In genomic region chr2:218291318-218291933, GRCh38 we compare ENCODE assay signal across 8 cellular contexts. TPM values are rescaled to one million over a fixed set of nuclear protein-coding genes. Genes with fewer than 3 reads are reported as not detected.
DNase-seq lines count a peak whose midpoint lies in the region; ATAC-seq and TF ChIP-seq lines count a peak whose summit lies in the region.

No MANE protein-coding gene starts in this region.

- WGBS in trophoblast cell (ENCODE audit: extremely low coverage, insufficient coverage, insufficient read length): no CpG with 5 or more reads among the region's 8 CpGs

- peak overlapping the region; percentile 46 for H2BK12ac ChIP-seq in trophoblast cell (ENCODE audit: low read length)

- peak overlapping the region; percentile 86 for H2AK5ac ChIP-seq in trophoblast cell (ENCODE audit: low read length)

- peak overlapping the region; percentile 81 for H2BK5ac ChIP-seq in trophoblast cell (ENCODE audit: low read depth, low read length, poor library complexity)

- H4K12ac ChIP-seq in trophoblast cell (ENCODE audit: low read depth, low read length): no peak overlapping the region

- peak overlapping the region; percentile 79 for H3K4me3 ChIP-seq in GM12875 (ENCODE audit: low read depth, low read length)
- peak overlapping the region; percentile 89 for H3K4me3 ChIP-seq in fibroblast of villous mesenchyme (ENCODE audit: low read depth, low read length)
- H3K4me3 ChIP-seq in trophoblast cell (ENCODE audit: low read depth, low read length): peak overlapping the region; percentile 11

- H3K9me3 ChIP-seq in trophoblast cell (ENCODE audit: insufficient read depth, low read depth, low read length): no peaks in the 10 kb centered on the region

- H4K8ac ChIP-seq in trophoblast cell (ENCODE audit: low read depth, low read length): peak overlapping the region; percentile 47

- no peak overlapping the region for H2AFZ ChIP-seq in trophoblast cell (ENCODE audit: insufficient read depth, low read length, poor library complexity)

- H3K18ac ChIP-seq in trophoblast cell (ENCODE audit: low read length): peak overlapping the region; percentile 88

- peaks cover 22% of the 10 kb centered on the region for H3K79me2 ChIP-seq in trophoblast cell (ENCODE audit: control insufficient read depth, insufficient read depth, low read length, poor library complexity)

- peak overlapping the region; percentile 83 for H4K91ac ChIP-seq in trophoblast cell (ENCODE audit: low read depth, low read length)

- no peak for ATAC-seq in HG02970 (IDR thresholded peaks at IDR 0.05; ENCODE audit: low FRiP score, unreplicated experiment)

- DNase-seq in UCSD-AML1 (lab: John Stamatoyannopoulos, UW; ENCODE audit: unreplicated experiment) (peak; percentile 67), fibroblast of villous mesenchyme (ENCODE audit: low read depth) (peak; percentile 61), trophoblast cell (no peak), HuH-7.5 (ENCODE audit: low spot score) (no peak), NCI-H524 (lab: John Stamatoyannopoulos, UW) (no peak), SHP77 treated with DMSO at 0.1 percent for 48 hours (lab: John Stamatoyannopoulos, UW) (no peak)

- H3K23ac ChIP-seq in trophoblast cell (ENCODE audit: low read length): no peak overlapping the region

- peak overlapping the region; percentile 54 for H3K27ac ChIP-seq in trophoblast cell (ENCODE audit: low read depth, low read length)

- peak overlapping the region; percentile 71 for H3K4me2 ChIP-seq in trophoblast cell (ENCODE audit: low read length)

- H3K9ac ChIP-seq in trophoblast cell (ENCODE audit: low read length): no peak overlapping the region

- H3K27me3 ChIP-seq in trophoblast cell (ENCODE audit: insufficient read depth, low read length): no peaks in the 10 kb centered on the region

- TF ChIP-seq CTCF in GM12875 (IDR thresholded peaks at IDR 0.05; ENCODE audit: borderline replicate concordance, insufficient read depth, low read depth, low read length) (no peak), fibroblast of villous mesenchyme (IDR thresholded peaks at IDR 0.05; ENCODE audit: insufficient read depth, low read depth, low read length) (no peak)

- H3K79me1 ChIP-seq in trophoblast cell (ENCODE audit: low read length): peaks cover 39% of the 10 kb centered on the region

- H3K4me1 ChIP-seq in trophoblast cell (ENCODE audit: control insufficient read depth in 1 of 2, insufficient read depth in 2 of 2, low read length in 2 of 2): peaks cover 47 to 58% of the 10 kb centered on the region in 2 experiments

- peak overlapping the region; percentile 82 for H3K14ac ChIP-seq in trophoblast cell (ENCODE audit: low read length)

- peak overlapping the region; percentile 51 for H3K4ac ChIP-seq in trophoblast cell (ENCODE audit: low read depth, low read length)

- no peaks in the 10 kb centered on the region for H3K36me3 ChIP-seq in trophoblast cell (ENCODE audit: control insufficient read depth in 1 of 2, insufficient read depth in 2 of 2, low read length in 2 of 2)

- peak overlapping the region; percentile 39 for H2BK120ac ChIP-seq in trophoblast cell (ENCODE audit: insufficient read depth, low read length, poor library complexity)

RNA-seq across cellular contexts. Expression of gene TMBIM1, which starts 0.9 kb away (rescaled TPM):
- total RNA-seq in fibroblast of villous mesenchyme: 123 and 136 TPM in 2 replicates
- polyA plus RNA-seq in trophoblast cell (2013): 192 and 203 TPM in 2 replicates

RNA-seq across cellular contexts. Expression of gene PNKD, which starts 21.1 kb away (rescaled TPM):
- total RNA-seq in fibroblast of villous mesenchyme: 26.1 and 26.8 TPM in 2 replicates
- 62.6 and 65.9 TPM in 2 replicates for polyA plus RNA-seq in trophoblast cell (2013)

RNA-seq across cellular contexts. Expression of gene AAMP, which starts 21.5 kb away (rescaled TPM):
- total RNA-seq in fibroblast of villous mesenchyme: 104 and 110 TPM in 2 replicates
- 66.7 and 67.0 TPM in 2 replicates for polyA plus RNA-seq in trophoblast cell (2013)

RNA-seq across cellular contexts. Expression of gene GPBAR1, which starts 30.6 kb away (rescaled TPM):
- total RNA-seq in fibroblast of villous mesenchyme: under 0.01 TPM in 1 of 2 replicates, not detected in the other
- 0.23 and 0.40 TPM in 2 replicates for polyA plus RNA-seq in trophoblast cell (2013)

Comparison
In these comparisons a context has a peak if more than half of its experiments do, and no peak if none do; other contexts are left out.
1. H3K4me3 ChIP-seq: peak in every context shown above with its lines; median percentile 89 in fibroblast of villous mesenchyme; 79 in GM12875; 11 in trophoblast cell.
2. DNase-seq: peak in UCSD-AML1 (single experiment) and fibroblast of villous mesenchyme (single experiment); none in trophoblast cell (0 of 2), HuH-7.5 (single experiment), NCI-H524 (0 of 2) and SHP77 treated with DMSO at 0.1 percent for 48 hours (single experiment).